ENCODE assay signal across 29 cellular contexts in the genomic region with DNA sequence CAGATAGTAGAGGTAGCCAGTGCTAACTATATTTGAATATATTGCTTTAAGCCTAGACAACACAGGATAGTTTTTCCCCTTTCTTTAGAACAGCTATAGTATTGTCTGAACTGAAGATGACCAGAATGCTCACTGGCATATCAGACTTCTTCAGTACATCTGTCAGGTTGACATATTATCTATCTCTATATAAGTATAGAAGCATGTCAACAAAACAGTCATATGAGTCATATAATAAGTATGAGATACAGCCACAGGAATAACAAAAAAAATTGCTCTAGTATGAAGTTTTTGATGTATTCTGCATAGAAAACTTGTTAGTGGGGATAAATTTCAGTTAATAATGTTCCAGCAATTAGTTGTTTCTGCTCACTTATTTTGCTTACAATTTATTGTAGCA.
"Had no signal": no experiment of that assay in that cellular context is flagged by ENCODE, and none has a peak within 500 bp of the region (broad histone marks: within the 10 kb centered on the region; RNA-seq: fewer than 3 reads in every experiment).

No MANE protein-coding gene starts in this region.

- H3K36me3 ChIP-seq: brain microvascular endothelial cell, cardiac muscle cell, Peyer's patch, SJSA1 had no signal

- H3K4me1 ChIP-seq: Peyer's patch, SJSA1 had no signal

- H3K27me3 Mint-ChIP-seq: activated B cell treated with CpG ODN at 0.5 μM for 24 hours; activated CD4-positive, alpha-beta T cell treated with anti-CD3 and anti-CD28 coated beads, Interleukin-2, amount 10 ng/mL, durations not matched to agents 24 days and 14 days; activated CD8-positive, alpha-beta memory T cell treated with anti-CD3 and anti-CD28 coated beads, Interleukin-2, amount 10 ng/mL, durations not matched to agents 7 days and 5 days; activated naive CD8-positive, alpha-beta T cell treated with anti-CD3 and anti-CD28 coated beads, Interleukin-2, amount 50 U/mL, for 24 hours; activated T-cell treated with anti-CD3 and anti-CD28 coated beads, Interleukin-2, amount 50 U/mL, for 24 hours; T-helper 17 cell had no signal

- H3K9me3 Mint-ChIP-seq: activated B cell treated with CpG ODN at 0.5 μM for 24 hours; activated CD4-positive, alpha-beta T cell treated with anti-CD3 and anti-CD28 coated beads, Interleukin-2, amount 10 ng/mL, durations not matched to agents 24 days and 14 days; activated naive CD8-positive, alpha-beta T cell treated with anti-CD3 and anti-CD28 coated beads, Interleukin-2, amount 50 U/mL, for 24 hours had no signal

- H3K4me3 ChIP-seq: cardiac muscle cell, Peyer's patch, SJSA1 had no signal

- H3K4me1 Mint-ChIP-seq: activated B cell treated with CpG ODN at 0.5 μM for 24 hours; activated CD4-positive, alpha-beta T cell treated with anti-CD3 and anti-CD28 coated beads, Interleukin-2, amount 10 ng/mL, durations not matched to agents 24 days and 14 days; activated CD8-positive, alpha-beta memory T cell treated with anti-CD3 and anti-CD28 coated beads, Interleukin-2, amount 10 ng/mL, durations not matched to agents 7 days and 5 days; activated naive CD8-positive, alpha-beta T cell treated with anti-CD3 and anti-CD28 coated beads, Interleukin-2, amount 50 U/mL, for 24 hours; T-helper 17 cell had no signal

- H3K27ac ChIP-seq: brain microvascular endothelial cell, cardiac muscle cell, Peyer's patch, RWPE1, SJSA1 had no signal

- H3K36me3 Mint-ChIP-seq: activated CD8-positive, alpha-beta memory T cell treated with anti-CD3 and anti-CD28 coated beads, Interleukin-2, amount 10 ng/mL, durations not matched to agents 7 days and 5 days; activated naive CD4-positive, alpha-beta T cell treated with anti-CD3 and anti-CD28 coated beads, Interleukin-2, amount 50 U/mL, for 72 hours had no signal

- H3K27me3 ChIP-seq: brain microvascular endothelial cell, cardiac muscle cell, Peyer's patch, SJSA1 had no signal

- H3K27ac Mint-ChIP-seq: activated B cell treated with CpG ODN at 0.5 μM for 24 hours; activated CD4-positive, alpha-beta T cell treated with anti-CD3 and anti-CD28 coated beads, Interleukin-2, amount 10 ng/mL, durations not matched to agents 24 days and 14 days; activated CD8-positive, alpha-beta memory T cell treated with anti-CD3 and anti-CD28 coated beads, Interleukin-2, amount 10 ng/mL, durations not matched to agents 7 days and 5 days; activated naive CD4-positive, alpha-beta T cell treated with anti-CD3 and anti-CD28 coated beads, Interleukin-2, amount 50 U/mL, for 72 hours; activated naive CD8-positive, alpha-beta T cell treated with anti-CD3 and anti-CD28 coated beads, Interleukin-2, amount 50 U/mL, for 24 hours; activated T-cell treated with anti-CD3 and anti-CD28 coated beads, Interleukin-2, amount 50 U/mL, for 24 hours; activated T-helper 1 cell treated with anti-CD3 and anti-CD28 coated beads, Interleukin-12 subunit alpha, Interleukin-12 subunit beta, Interleukin-2, Interleukin-4 antibody, amounts not matched to agents 30 ng/mL and 10 ng/mL and 1 ng/mL, durations not matched to agents 14 hours and 24 hours and 36 hours; T-helper 17 cell had no signal

- H3K9me3 ChIP-seq: Peyer's patch, SJSA1 had no signal

- ATAC-seq: activated CD8-positive, alpha-beta memory T cell treated with anti-CD3 and anti-CD28 coated beads, Interleukin-2, amount 10 ng/mL, durations not matched to agents 7 days and 5 days; activated naive CD4-positive, alpha-beta T cell treated with anti-CD3 and anti-CD28 coated beads, Interleukin-2, amount 50 U/mL, for 72 hours; activated naive CD8-positive, alpha-beta T cell treated with anti-CD3 and anti-CD28 coated beads, Interleukin-2, amount 50 U/mL, for 24 hours; SK-N-SH treated with all-trans-retinoic acid at 6 μM for 48 hours; T-helper 17 cell had no signal

- DNase-seq: activated B cell treated with CpG ODN at 0.5 μM for 24 hours; activated CD4-positive, alpha-beta T cell treated with anti-CD3 and anti-CD28 coated beads for 1 hour; activated CD4-positive, alpha-beta T cell treated with anti-CD3 and anti-CD28 coated beads, Interleukin-2, amount 10 ng/mL, durations not matched to agents 24 days and 14 days; activated CD4-positive, alpha-beta T cell treated with anti-CD3 and anti-CD28 coated beads, Interleukin-2, amount 50 U/mL, for 48 hours; activated CD8-positive, alpha-beta memory T cell treated with anti-CD3 and anti-CD28 coated beads, Interleukin-2, amount 10 ng/mL, durations not matched to agents 7 days and 5 days; activated effector memory CD4-positive, alpha-beta T cell treated with Interleukin-2 at 50 U/mL for 16 hours; activated naive CD4-positive, alpha-beta T cell treated with Interleukin-2 at 50 U/mL for 16 hours; activated naive CD8-positive, alpha-beta T cell treated with anti-CD3 and anti-CD28 coated beads, Interleukin-2, amount 50 U/mL, for 24 hours; activated T-cell treated with anti-CD3 and anti-CD28 coated beads, Interleukin-2, amount 50 U/mL, for 24 hours; amygdala; brain microvascular endothelial cell; NCI-H1048; NCI-H146; NCI-H187 treated with DMSO at 0.1 percent for 48 hours; NCI-H2081 treated with DMSO at 0.1 percent for 48 hours; NCI-H345; NCI-H510A treated with DMSO at 0.1 percent for 48 hours; NCI-H69; NK-92 treated with Interleukin-12 subunit alpha and Interleukin-12 subunit beta, amount 100 ng/mL, for 24 hours; Peyer's patch; SHP77; T-helper 17 cell; T-helper 9 cell had no signal

- H3K4me3 Mint-ChIP-seq: activated B cell treated with CpG ODN at 0.5 μM for 24 hours; activated CD4-positive, alpha-beta T cell treated with anti-CD3 and anti-CD28 coated beads, Interleukin-2, amount 10 ng/mL, durations not matched to agents 24 days and 14 days; activated CD8-positive, alpha-beta memory T cell treated with anti-CD3 and anti-CD28 coated beads, Interleukin-2, amount 10 ng/mL, durations not matched to agents 7 days and 5 days; activated naive CD8-positive, alpha-beta T cell treated with anti-CD3 and anti-CD28 coated beads, Interleukin-2, amount 50 U/mL, for 24 hours; activated T-cell treated with anti-CD3 and anti-CD28 coated beads, Interleukin-2, amount 50 U/mL, for 24 hours; activated T-helper 1 cell treated with anti-CD3 and anti-CD28 coated beads, Interleukin-12 subunit alpha, Interleukin-12 subunit beta, Interleukin-2, Interleukin-4 antibody, amounts not matched to agents 30 ng/mL and 10 ng/mL and 1 ng/mL, durations not matched to agents 14 hours and 24 hours and 36 hours; T-helper 17 cell had no signal
